ENCODE assay signal across 9 cellular contexts in genomic region chr4:40058854-40059253, GRCh38. TPM values are rescaled to one million over a fixed set of nuclear protein-coding genes. Genes with fewer than 3 reads are reported as not detected.
DNase-seq lines count a peak whose midpoint lies in the region; ATAC-seq and TF ChIP-seq lines count a peak whose summit lies in the region.
"Had no signal": no experiment of that assay in that cellular context is flagged by ENCODE, and none has a peak within 500 bp of the region (broad histone marks: within the 10 kb centered on the region; RNA-seq: fewer than 3 reads in every experiment).

No MANE protein-coding gene starts in this region.

- intact Hi-C loops in prostate gland (cut with DNase I): loop anchor here (5.0 to 10.0 kb wide), 3 partner anchors 362 to 1156 kb away; partner anchors contain the start of genes APBB2, LIAS, RPL9 and UBE2K

- H3K36me3 Mint-ChIP-seq in stimulated activated naive CD8-positive, alpha-beta T cell treated with anti-CD3 and anti-CD28 coated beads, Interleukin-15, Interleukin-2, amounts not matched to agents 100 ng/mL and 50 ng/mL, for 24 hours (ENCODE audit: low read depth): peaks cover 17% of the 10 kb centered on the region
- H3K36me3 Mint-ChIP-seq in activated T-helper 17 cell treated with anti-CD3 and anti-CD28 coated beads, Interleukin-2, amount 50 U/mL, for 72 hours (ENCODE audit: low read depth): peaks cover 41% of the 10 kb centered on the region

- H3K36me3 ChIP-seq in kidney epithelial cell (ENCODE audit: control insufficient read depth, insufficient read depth, low read length) (no peaks in the 10 kb centered on the region), prostate gland (no peaks in the 10 kb centered on the region)

- peak overlapping the region; percentile 90 for H3K4me3 Mint-ChIP-seq in stimulated activated naive CD8-positive, alpha-beta T cell treated with anti-CD3 and anti-CD28 coated beads, Interleukin-15, Interleukin-2, amounts not matched to agents 100 ng/mL and 50 ng/mL, for 24 hours
- peak overlapping the region; percentile 92 for H3K4me3 Mint-ChIP-seq in activated T-helper 17 cell treated with anti-CD3 and anti-CD28 coated beads, Interleukin-2, amount 50 U/mL, for 72 hours

- H3K27me3 ChIP-seq in kidney epithelial cell (ENCODE audit: control insufficient read depth, insufficient read depth, low read length): no peaks in the 10 kb centered on the region
- H3K27me3 ChIP-seq in prostate gland (replicated peaks; ENCODE audit: insufficient read depth): no peaks in the 10 kb centered on the region

- ATAC-seq in stimulated activated naive CD8-positive, alpha-beta T cell treated with anti-CD3 and anti-CD28 coated beads, Interleukin-15, Interleukin-2, amounts not matched to agents 100 U/mL and 50 U/mL, for 24 hours: no peak
- ATAC-seq in activated T-helper 17 cell treated with anti-CD3 and anti-CD28 coated beads, Interleukin-2, amount 50 U/mL, for 72 hours (replicated peaks): no peak
- no peak for ATAC-seq in esophagus mucosa

- peak overlapping the region; percentile 28 for H3K27ac Mint-ChIP-seq in stimulated activated naive CD8-positive, alpha-beta T cell treated with anti-CD3 and anti-CD28 coated beads, Interleukin-15, Interleukin-2, amounts not matched to agents 100 ng/mL and 50 ng/mL, for 24 hours
- H3K27ac Mint-ChIP-seq in activated T-helper 17 cell treated with anti-CD3 and anti-CD28 coated beads, Interleukin-2, amount 50 U/mL, for 72 hours: no peak overlapping the region

- TF ChIP-seq CTCF in kidney epithelial cell (IDR thresholded peaks at IDR 0.05; ENCODE audit: insufficient read depth, low read length, poor library complexity, severe bottlenecking) (no peak), prostate gland (IDR thresholded peaks at IDR 0.05) (no peak)

- peaks cover 36% of the 10 kb centered on the region for H3K4me1 Mint-ChIP-seq in stimulated activated naive CD8-positive, alpha-beta T cell treated with anti-CD3 and anti-CD28 coated beads, Interleukin-15, Interleukin-2, amounts not matched to agents 100 ng/mL and 50 ng/mL, for 24 hours (ENCODE audit: low read depth)
- H3K4me1 Mint-ChIP-seq in activated T-helper 17 cell treated with anti-CD3 and anti-CD28 coated beads, Interleukin-2, amount 50 U/mL, for 72 hours: peaks cover 25% of the 10 kb centered on the region

- no peak overlapping the region for H3K27ac ChIP-seq in prostate gland

- TF ChIP-seq POLR2A in prostate gland (IDR thresholded peaks at IDR 0.05): no peak

- H3K9me3 ChIP-seq in prostate gland: no peaks in the 10 kb centered on the region

- peaks cover 4% of the 10 kb centered on the region for H3K4me1 ChIP-seq in prostate gland (replicated peaks)

- WGBS in prostate gland: 41% methylated on average over 14 of the region's 14 CpGs

- H3K27me3 Mint-ChIP-seq in stimulated activated naive CD8-positive, alpha-beta T cell treated with anti-CD3 and anti-CD28 coated beads, Interleukin-15, Interleukin-2, amounts not matched to agents 100 ng/mL and 50 ng/mL, for 24 hours: no peaks in the 10 kb centered on the region
- no peaks in the 10 kb centered on the region for H3K27me3 Mint-ChIP-seq in activated T-helper 17 cell treated with anti-CD3 and anti-CD28 coated beads, Interleukin-2, amount 50 U/mL, for 72 hours

- DNase-seq in stimulated activated naive CD8-positive, alpha-beta T cell treated with anti-CD3 and anti-CD28 coated beads, Interleukin-15, Interleukin-2, amounts not matched to agents 100 U/mL and 50 U/mL, for 24 hours: no peak
- DNase-seq in kidney epithelial cell (ENCODE audit: low read depth): no peak
- DNase-seq in NCI-H69 (lab: John Stamatoyannopoulos, UW): no peak
- DNase-seq in DMS79 (lab: John Stamatoyannopoulos, UW): no peak
- no peak for DNase-seq in prostate gland (ENCODE audit: low spot score)
- DNase-seq: NCI-H82 had no signal

- H3K9me3 Mint-ChIP-seq in stimulated activated naive CD8-positive, alpha-beta T cell treated with anti-CD3 and anti-CD28 coated beads, Interleukin-15, Interleukin-2, amounts not matched to agents 100 ng/mL and 50 ng/mL, for 24 hours: no peaks in the 10 kb centered on the region
- no peaks in the 10 kb centered on the region for H3K9me3 Mint-ChIP-seq in activated T-helper 17 cell treated with anti-CD3 and anti-CD28 coated beads, Interleukin-2, amount 50 U/mL, for 72 hours

- H3K4me3 ChIP-seq in kidney epithelial cell (ENCODE audit: low read depth, low read length) (peak overlapping the region; percentile 82), prostate gland (peak overlapping the region in 1 of 2 donors; percentile 87)

RNA-seq across cellular contexts. Expression of gene N4BP2, which starts 2.2 kb away (rescaled TPM):
- total RNA-seq in activated T-helper 17 cell treated with anti-CD3 and anti-CD28 coated beads, Interleukin-2, amount 50 U/mL, for 72 hours: 10 to 100 TPM; 11.8 to 17.6 TPM
- total RNA-seq in kidney epithelial cell (11.9 and 13.7 TPM in 2 replicates), esophagus mucosa (8.1 TPM), prostate gland (10 to 100 TPM in 1 of 2 donors, 1 to 10 TPM in 1; 8.7 to 14.7 TPM)
